ENCODE assay signal across 7 cellular contexts in the genomic region with DNA sequence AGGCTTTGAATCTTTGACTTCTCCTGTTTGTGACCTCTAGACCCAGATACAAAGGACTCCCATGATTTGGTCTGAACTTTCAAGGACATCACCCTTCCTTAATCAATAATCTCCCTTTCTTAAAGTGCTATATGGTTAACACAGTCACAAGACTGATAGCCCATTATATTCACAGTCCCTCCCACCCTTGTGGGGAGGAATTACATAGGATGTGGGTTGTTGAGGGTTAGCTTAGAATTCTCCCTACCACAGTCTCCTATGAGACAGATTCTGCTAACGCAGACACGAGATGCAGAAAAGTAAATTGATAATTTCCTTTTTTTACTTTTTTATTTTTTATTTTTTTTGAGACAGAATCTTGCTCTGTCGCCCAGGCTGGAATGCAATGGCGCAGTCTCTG. TPM values are rescaled to one million over a fixed set of nuclear protein-coding genes. Genes with fewer than 3 reads are reported as not detected.
"Had no signal": no experiment of that assay in that cellular context is flagged by ENCODE, and none has a peak within 500 bp of the region (broad histone marks: within the 10 kb centered on the region; RNA-seq: fewer than 3 reads in every experiment).

No MANE protein-coding gene starts in this region.

RNA-seq across cellular contexts. Expression of gene CFC1B, which starts 33.2 kb away (rescaled TPM):
- total RNA-seq: GM23248, GM23338, H1, H4, H7, H9, HFFc6 had no signal

RNA-seq across cellular contexts. Expression of gene POTEI, which starts 45.0 kb away (rescaled TPM):
- total RNA-seq: GM23248, HFFc6 had no signal

RNA-seq across cellular contexts. Expression of gene CFC1, which starts 45.2 kb away (rescaled TPM):
- total RNA-seq: GM23248, GM23338, H1, HFFc6 had no signal

RNA-seq across cellular contexts. Expression of gene POTEJ, which starts 57.1 kb away (rescaled TPM):
- total RNA-seq: GM23248, H1, H4, H7, H9, HFFc6 had no signal
